8 cellular contexts compared by ENCODE assay signal in genomic region chr2:206160124-206160806, GRCh38. TPM values are rescaled to one million over a fixed set of nuclear protein-coding genes. Genes with fewer than 3 reads are reported as not detected.
DNase-seq lines count a peak whose midpoint lies in the region; ATAC-seq and TF ChIP-seq lines count a peak whose summit lies in the region.

No MANE protein-coding gene starts in this region.

- H3K36me3 ChIP-seq in left ventricle myocardium inferior (peaks cover 31% of the 10 kb centered on the region), gastrocnemius medialis (peaks cover 0 to 31% of the 10 kb centered on the region in 2 donors)

- H3K27me3 ChIP-seq in left ventricle myocardium inferior (ENCODE audit: low read depth) (no peaks in the 10 kb centered on the region), gastrocnemius medialis (no peaks in the 10 kb centered on the region)

- intact Hi-C loops in left ventricle myocardium inferior (cut with micrococcal nuclease) (no loop called here), gastrocnemius medialis (cut with DNase I; ENCODE audit: low total_unique reads) (loop anchor here (5.0 kb wide), 1 partner anchor 282 kb away; the partner anchor contains the start of gene ADAM23)

- in situ Hi-C loops in KBM-7 (cut with MboI; ENCODE audit: low pct_unique_long_range_greater_than_20kb, low sequenced_read_pairs): no loop called here
- in situ Hi-C loops in gastrocnemius medialis (cut with MboI; ENCODE audit: low sequenced_read_pairs in 4 of 4): loop anchor here in 1 of 4 donors (10.0 kb wide), 1 partner anchor 115 kb away; the partner anchor contains the start of gene ZDBF2

- no peak for TF ChIP-seq POLR2A in gastrocnemius medialis (IDR thresholded peaks at IDR 0.05)

- TF ChIP-seq CTCF in left ventricle myocardium inferior (IDR thresholded peaks at IDR 0.05; ENCODE audit: borderline replicate concordance) (no peak), gastrocnemius medialis (IDR thresholded peaks at IDR 0.05 in 4 of 5, conservative IDR thresholded peaks at IDR 0.05 in 1 of 5) (no peak)

- H3K27ac Mint-ChIP-seq in activated naive CD4-positive, alpha-beta T cell treated with anti-CD3 and anti-CD28 coated beads, Interleukin-2, amount 10 ng/mL, durations not matched to agents 7 days and 5 days: peak overlapping the region; percentile 97

- peak overlapping the region; percentile 98 for H3K4me3 Mint-ChIP-seq in activated naive CD4-positive, alpha-beta T cell treated with anti-CD3 and anti-CD28 coated beads, Interleukin-2, amount 10 ng/mL, durations not matched to agents 7 days and 5 days

- H3K27ac ChIP-seq in left ventricle myocardium inferior (replicated peaks) (peak overlapping the region; percentile 94), gastrocnemius medialis (peak overlapping the region; percentile 92 to 97 (median 96))

- peaks cover 55% of the 10 kb centered on the region for H3K4me1 Mint-ChIP-seq in activated naive CD4-positive, alpha-beta T cell treated with anti-CD3 and anti-CD28 coated beads, Interleukin-2, amount 10 ng/mL, durations not matched to agents 7 days and 5 days

- peaks cover 63% of the 10 kb centered on the region for H3K4me1 ChIP-seq in left ventricle myocardium inferior
- H3K4me1 ChIP-seq in gastrocnemius medialis: peaks cover 33 to 50% of the 10 kb centered on the region in 2 donors

- DNase-seq in NCI-H345 (lab: John Stamatoyannopoulos, UW) (peak; percentile 48), NCI-H345 treated with DMSO at 0.1 percent for 48 hours (lab: John Stamatoyannopoulos, UW; ENCODE audit: unreplicated experiment) (no peak), KBM-7 (peak; percentile 27), left ventricle myocardium inferior (no peak), gastrocnemius medialis (no peak), NK-92 (lab: John Stamatoyannopoulos, UW; ENCODE audit: unreplicated experiment) (no peak)
- DNase-seq in activated naive CD4-positive, alpha-beta T cell treated with anti-CD3 and anti-CD28 coated beads, Interleukin-2, amount 10 ng/mL, durations not matched to agents 7 days and 5 days: no peak

- H3K4me3 ChIP-seq in left ventricle myocardium inferior (peak overlapping the region; percentile 86), gastrocnemius medialis (peak overlapping the region; percentile 70 to 95 (median 90))

- H3K36me3 Mint-ChIP-seq in activated naive CD4-positive, alpha-beta T cell treated with anti-CD3 and anti-CD28 coated beads, Interleukin-2, amount 10 ng/mL, durations not matched to agents 7 days and 5 days: peaks cover 51% of the 10 kb centered on the region

- CTCF ChIA-PET in activated naive CD4-positive, alpha-beta T cell treated with anti-CD3 and anti-CD28 coated beads, Interleukin-2, amount 10 ng/mL, durations not matched to agents 7 days and 5 days (lab: Charles Lee): interaction anchor here (1.2 kb wide), 1 partner anchor 74 kb away, joined by 4 read pairs; the partner anchor contains the start of gene INO80D

- ATAC-seq in GM21786 (IDR thresholded peaks at IDR 0.05; ENCODE audit: unreplicated experiment) (peak; percentile 42), gastrocnemius medialis (no peak)

- no peaks in the 10 kb centered on the region for H3K27me3 Mint-ChIP-seq in activated naive CD4-positive, alpha-beta T cell treated with anti-CD3 and anti-CD28 coated beads, Interleukin-2, amount 10 ng/mL, durations not matched to agents 7 days and 5 days

- no peaks in the 10 kb centered on the region for H3K9me3 ChIP-seq in left ventricle myocardium inferior (replicated peaks)
- H3K9me3 ChIP-seq in gastrocnemius medialis: no peaks in the 10 kb centered on the region

- H3K9me3 Mint-ChIP-seq in activated naive CD4-positive, alpha-beta T cell treated with anti-CD3 and anti-CD28 coated beads, Interleukin-2, amount 10 ng/mL, durations not matched to agents 7 days and 5 days: no peaks in the 10 kb centered on the region

RNA-seq across cellular contexts. Expression of gene EEF1B2, which starts 0.6 kb away (rescaled TPM):
- total RNA-seq in left ventricle myocardium inferior: 229 TPM
- 100 to 1,000 TPM; 370 to 590 (median 448) TPM for total RNA-seq in gastrocnemius medialis

RNA-seq across cellular contexts. Expression of gene NDUFS1, which starts 1.0 kb away (rescaled TPM):
- total RNA-seq in left ventricle myocardium inferior (486 TPM), gastrocnemius medialis (100 to 1,000 TPM; 253 to 385 (median 275) TPM)

Comparison
In these comparisons a context has a peak if more than half of its experiments do, and no peak if none do; other contexts are left out.
1. DNase-seq: peak in NCI-H345 (single experiment) and KBM-7 (single experiment); none in NCI-H345 treated with DMSO at 0.1 percent for 48 hours (single experiment), activated naive CD4-positive, alpha-beta T cell treated with anti-CD3 and anti-CD28 coated beads, Interleukin-2, amount 10 ng/mL, durations not matched to agents 7 days and 5 days (single experiment), left ventricle myocardium inferior (single experiment), gastrocnemius medialis (0 of 2) and NK-92 (single experiment).